2 cellular contexts compared by ENCODE assay signal in genomic region chr3:47089605-47090004, GRCh38.
TF ChIP-seq lines count a peak whose summit lies in the region.

No MANE protein-coding gene starts in this region.

TF ChIP-seq in SK-N-SH, 30 proteins besides CTCF, POLR2A, EP300 and RAD21 (continued from another document):
- TF ChIP-seq FOXJ3 (CRISPR knock-in tag; IDR thresholded peaks at IDR 0.05): no peak
- TF ChIP-seq, protein P1, sequence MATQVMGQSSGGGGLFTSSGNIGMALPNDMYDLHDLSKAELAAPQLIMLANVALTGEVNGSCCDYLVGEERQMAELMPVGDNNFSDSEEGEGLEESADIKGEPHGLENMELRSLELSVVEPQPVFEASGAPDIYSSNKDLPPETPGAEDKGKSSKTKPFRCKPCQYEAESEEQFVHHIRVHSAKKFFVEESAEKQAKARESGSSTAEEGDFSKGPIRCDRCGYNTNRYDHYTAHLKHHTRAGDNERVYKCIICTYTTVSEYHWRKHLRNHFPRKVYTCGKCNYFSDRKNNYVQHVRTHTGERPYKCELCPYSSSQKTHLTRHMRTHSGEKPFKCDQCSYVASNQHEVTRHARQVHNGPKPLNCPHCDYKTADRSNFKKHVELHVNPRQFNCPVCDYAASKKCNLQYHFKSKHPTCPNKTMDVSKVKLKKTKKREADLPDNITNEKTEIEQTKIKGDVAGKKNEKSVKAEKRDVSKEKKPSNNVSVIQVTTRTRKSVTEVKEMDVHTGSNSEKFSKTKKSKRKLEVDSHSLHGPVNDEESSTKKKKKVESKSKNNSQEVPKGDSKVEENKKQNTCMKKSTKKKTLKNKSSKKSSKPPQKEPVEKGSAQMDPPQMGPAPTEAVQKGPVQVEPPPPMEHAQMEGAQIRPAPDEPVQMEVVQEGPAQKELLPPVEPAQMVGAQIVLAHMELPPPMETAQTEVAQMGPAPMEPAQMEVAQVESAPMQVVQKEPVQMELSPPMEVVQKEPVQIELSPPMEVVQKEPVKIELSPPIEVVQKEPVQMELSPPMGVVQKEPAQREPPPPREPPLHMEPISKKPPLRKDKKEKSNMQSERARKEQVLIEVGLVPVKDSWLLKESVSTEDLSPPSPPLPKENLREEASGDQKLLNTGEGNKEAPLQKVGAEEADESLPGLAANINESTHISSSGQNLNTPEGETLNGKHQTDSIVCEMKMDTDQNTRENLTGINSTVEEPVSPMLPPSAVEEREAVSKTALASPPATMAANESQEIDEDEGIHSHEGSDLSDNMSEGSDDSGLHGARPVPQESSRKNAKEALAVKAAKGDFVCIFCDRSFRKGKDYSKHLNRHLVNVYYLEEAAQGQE (IDR thresholded peaks at IDR 0.05; ENCODE audit: low read depth, low read length): no peak
- TF ChIP-seq PBX3 (IDR thresholded peaks at IDR 0.05): no peak
- TF ChIP-seq IRF3 (IDR thresholded peaks at IDR 0.05; ENCODE audit: low read depth, low read length): no peak
- TF ChIP-seq FOXM1 (IDR thresholded peaks at IDR 0.05; ENCODE audit: low read depth): no peak
- no peak for TF ChIP-seq EZH2phosphoT487 (IDR thresholded peaks at IDR 0.05; ENCODE audit: borderline replicate concordance, low read depth)
- no peak for TF ChIP-seq TCF12 (IDR thresholded peaks at IDR 0.05)
- TF ChIP-seq, protein P2, sequence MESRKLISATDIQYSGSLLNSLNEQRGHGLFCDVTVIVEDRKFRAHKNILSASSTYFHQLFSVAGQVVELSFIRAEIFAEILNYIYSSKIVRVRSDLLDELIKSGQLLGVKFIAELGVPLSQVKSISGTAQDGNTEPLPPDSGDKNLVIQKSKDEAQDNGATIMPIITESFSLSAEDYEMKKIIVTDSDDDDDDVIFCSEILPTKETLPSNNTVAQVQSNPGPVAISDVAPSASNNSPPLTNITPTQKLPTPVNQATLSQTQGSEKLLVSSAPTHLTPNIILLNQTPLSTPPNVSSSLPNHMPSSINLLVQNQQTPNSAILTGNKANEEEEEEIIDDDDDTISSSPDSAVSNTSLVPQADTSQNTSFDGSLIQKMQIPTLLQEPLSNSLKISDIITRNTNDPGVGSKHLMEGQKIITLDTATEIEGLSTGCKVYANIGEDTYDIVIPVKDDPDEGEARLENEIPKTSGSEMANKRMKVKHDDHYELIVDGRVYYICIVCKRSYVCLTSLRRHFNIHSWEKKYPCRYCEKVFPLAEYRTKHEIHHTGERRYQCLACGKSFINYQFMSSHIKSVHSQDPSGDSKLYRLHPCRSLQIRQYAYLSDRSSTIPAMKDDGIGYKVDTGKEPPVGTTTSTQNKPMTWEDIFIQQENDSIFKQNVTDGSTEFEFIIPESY (IDR thresholded peaks at IDR 0.05; ENCODE audit: borderline replicate concordance, low read depth): no peak
- TF ChIP-seq CHD2 (IDR thresholded peaks at IDR 0.05; ENCODE audit: low read length, partially characterized antibody): no peak

TF ChIP-seq in WTC11, 78 proteins besides CTCF, POLR2A, EP300 and RAD21 (continued from another document):
- TF ChIP-seq STAT6 (CRISPR knock-in tag; conservative IDR thresholded peaks at IDR 0.05; ENCODE audit: low read depth): no peak
- TF ChIP-seq GABPB1 (CRISPR knock-in tag; IDR thresholded peaks at IDR 0.05): no peak
- TF ChIP-seq RELA (CRISPR knock-in tag; IDR thresholded peaks at IDR 0.05; ENCODE audit: borderline replicate concordance): no peak
- TF ChIP-seq ZNF232 (CRISPR knock-in tag; IDR thresholded peaks at IDR 0.05): no peak
- TF ChIP-seq CBFB (CRISPR knock-in tag; IDR thresholded peaks at IDR 0.05; ENCODE audit: low read depth): no peak
- no peak for TF ChIP-seq ZNF138 (CRISPR knock-in tag; conservative IDR thresholded peaks at IDR 0.05)
- no peak for TF ChIP-seq ZNF317 (CRISPR knock-in tag; IDR thresholded peaks at IDR 0.05; ENCODE audit: borderline replicate concordance, low read depth)
- TF ChIP-seq ZNF263 (CRISPR knock-in tag; IDR thresholded peaks at IDR 0.05; ENCODE audit: low read depth): no peak
- TF ChIP-seq ZNF416 (CRISPR knock-in tag; IDR thresholded peaks at IDR 0.05): no peak
- TF ChIP-seq, protein P3, sequence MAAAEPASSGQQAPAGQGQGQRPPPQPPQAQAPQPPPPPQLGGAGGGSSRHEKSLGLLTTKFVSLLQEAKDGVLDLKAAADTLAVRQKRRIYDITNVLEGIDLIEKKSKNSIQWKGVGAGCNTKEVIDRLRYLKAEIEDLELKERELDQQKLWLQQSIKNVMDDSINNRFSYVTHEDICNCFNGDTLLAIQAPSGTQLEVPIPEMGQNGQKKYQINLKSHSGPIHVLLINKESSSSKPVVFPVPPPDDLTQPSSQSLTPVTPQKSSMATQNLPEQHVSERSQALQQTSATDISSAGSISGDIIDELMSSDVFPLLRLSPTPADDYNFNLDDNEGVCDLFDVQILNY (CRISPR knock-in tag; IDR thresholded peaks at IDR 0.05): no peak
- no peak for TF ChIP-seq ZBTB21 (CRISPR knock-in tag; IDR thresholded peaks at IDR 0.05; ENCODE audit: borderline replicate concordance)
- TF ChIP-seq ATF2 (CRISPR knock-in tag; IDR thresholded peaks at IDR 0.05; ENCODE audit: borderline replicate concordance, low read depth): no peak
- TF ChIP-seq JUN (CRISPR knock-in tag; IDR thresholded peaks at IDR 0.05): no peak
- no peak for TF ChIP-seq ATF1 (CRISPR knock-in tag; IDR thresholded peaks at IDR 0.05)
- TF ChIP-seq, protein P4, sequence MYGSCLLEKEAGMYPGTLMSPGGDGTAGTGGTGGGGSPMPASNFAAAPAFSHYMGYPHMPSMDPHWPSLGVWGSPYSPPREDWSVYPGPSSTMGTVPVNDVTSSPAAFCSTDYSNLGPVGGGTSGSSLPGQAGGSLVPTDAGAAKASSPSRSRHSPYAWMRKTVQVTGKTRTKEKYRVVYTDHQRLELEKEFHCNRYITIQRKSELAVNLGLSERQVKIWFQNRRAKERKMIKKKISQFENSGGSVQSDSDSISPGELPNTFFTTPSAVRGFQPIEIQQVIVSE (CRISPR knock-in tag; IDR thresholded peaks at IDR 0.05; ENCODE audit: borderline replicate concordance): no peak
- no peak for TF ChIP-seq ELF4 (CRISPR knock-in tag; IDR thresholded peaks at IDR 0.05; ENCODE audit: low read depth)
TF ChIP-seq in WTC11: peak in this region for 0.
